In the genomic region with DNA sequence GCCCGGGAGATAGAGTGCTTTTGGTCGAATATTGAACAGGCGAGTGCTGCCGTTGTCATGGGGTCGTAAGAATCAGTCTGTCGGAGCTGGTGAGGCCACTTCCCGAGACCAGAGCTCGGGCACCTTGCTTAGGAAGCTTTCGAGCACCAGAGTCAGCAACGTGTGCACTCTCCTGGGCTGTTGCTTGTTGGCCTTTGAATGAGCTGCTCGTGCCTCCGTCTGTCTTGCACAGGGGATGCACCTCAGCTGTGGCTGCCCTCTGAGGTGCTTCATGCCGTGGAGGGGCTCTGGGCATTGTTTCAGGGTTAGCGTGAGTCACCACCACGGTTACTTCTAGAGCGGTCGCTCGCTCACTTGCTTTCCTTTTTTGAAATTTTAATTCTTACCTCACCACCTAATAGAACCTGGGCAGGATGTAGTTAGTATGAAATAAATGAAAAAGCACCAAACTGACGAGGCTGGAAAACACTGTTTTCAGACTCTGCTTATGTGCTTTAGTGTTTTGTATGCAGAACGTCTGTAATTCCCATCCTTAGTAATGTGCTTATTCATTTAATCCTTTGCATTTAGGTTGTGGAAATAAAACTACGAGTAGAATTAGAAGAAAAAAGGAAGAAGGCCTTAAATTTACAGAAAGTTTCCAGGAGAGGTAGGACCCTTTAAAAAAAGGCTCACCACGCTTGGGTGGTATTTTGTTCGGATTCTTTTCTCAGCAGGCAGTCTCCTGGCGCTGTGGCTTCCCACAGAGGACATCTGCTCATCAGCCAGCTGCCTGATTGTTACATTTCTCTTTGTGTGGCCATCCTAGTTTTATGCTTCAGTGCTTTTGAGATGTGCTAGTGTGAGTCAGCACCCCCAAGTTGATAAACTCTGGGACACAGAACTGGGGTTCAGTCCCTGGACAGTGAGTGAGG, we compare ENCODE assay signal across 17 cellular contexts. TPM values are rescaled to one million over a fixed set of nuclear protein-coding genes. Genes with fewer than 3 reads are reported as not detected.
DNase-seq lines count a peak whose midpoint lies in the region; ATAC-seq, FAIRE-seq and TF ChIP-seq lines count a peak whose summit lies in the region.
"Had no signal": no experiment of that assay in that cellular context is flagged by ENCODE, and none has a peak within 500 bp of the region (broad histone marks: within the 10 kb centered on the region; RNA-seq: fewer than 3 reads in every experiment).

No MANE protein-coding gene starts in this region.

- no peak for ATAC-seq in HG02759 (IDR thresholded peaks at IDR 0.05; ENCODE audit: unreplicated experiment)
- ATAC-seq in GM21825 (IDR thresholded peaks at IDR 0.05; ENCODE audit: unreplicated experiment), result no peak
- ATAC-seq: activated T-cell treated with anti-CD3 and anti-CD28 coated beads, Interleukin-2, amount 50 U/mL, for 4 hours; body of pancreas; heart right ventricle had no signal

- H3K27me3 ChIP-seq in A673 (replicated peaks; ENCODE audit: insufficient read depth, low read depth, low read length, poor library complexity) (no peaks in the 10 kb centered on the region), astrocyte (ENCODE audit: insufficient read depth, low read length) (no peaks in the 10 kb centered on the region)
- H3K27me3 ChIP-seq: body of pancreas, heart right ventricle had no signal

- no peaks in the 10 kb centered on the region for H3K27me3 Mint-ChIP-seq in astrocyte (ENCODE audit: low read depth, unreplicated experiment)
- H3K27me3 Mint-ChIP-seq: memory B cell had no signal

- H3K4me1 ChIP-seq in A673 (ENCODE audit: insufficient read depth, low read length, poor library complexity, severe bottlenecking) (peaks cover 56% of the 10 kb centered on the region), astrocyte (ENCODE audit: insufficient read depth, low read length) (peaks cover 29% of the 10 kb centered on the region)
- H3K4me1 ChIP-seq: body of pancreas had no signal

- no peak overlapping the region for H2AFZ ChIP-seq in astrocyte (ENCODE audit: low read depth, low read length)

- peak overlapping the region; percentile 98 for H3K27ac Mint-ChIP-seq in astrocyte (ENCODE audit: unreplicated experiment)
- H3K27ac Mint-ChIP-seq: memory B cell had no signal

- H3K4me3 ChIP-seq in A673 (ENCODE audit: low read depth, low read length, poor library complexity, severe bottlenecking) (no peak overlapping the region), astrocyte (ENCODE audit: insufficient read depth, low read depth, low read length) (peak overlapping the region; percentile 2)
- H3K4me3 ChIP-seq: body of pancreas, heart right ventricle had no signal

- no peak for TF ChIP-seq POLR2A in GM12892 (IDR thresholded peaks at IDR 0.05; ENCODE audit: low read depth, low read length)

- CTCF ChIA-PET in A673 (lab: Charles Lee), result no interaction called here

- H3K36me3 Mint-ChIP-seq in astrocyte (ENCODE audit: low read depth, unreplicated experiment), result peaks cover 28% of the 10 kb centered on the region

- intact Hi-C loops in A673 (cut with micrococcal nuclease; ENCODE audit: unreplicated experiment), result no loop called here

- no TSS peak for BruUV-seq in A673 (replicated peaks; lab: Mats Ljungman, UMichigan)

- peak overlapping the region; percentile 59 for H3K9ac ChIP-seq in astrocyte (ENCODE audit: low read length)

- no peaks in the 10 kb centered on the region for H4K20me1 ChIP-seq in astrocyte (ENCODE audit: insufficient read depth, low read length)

- TF ChIP-seq CTCF in A673 (conservative IDR thresholded peaks at IDR 0.05; ENCODE audit: low read depth, low read length) (no peak), astrocyte (IDR thresholded peaks at IDR 0.05; ENCODE audit: insufficient read depth, low read depth, low read length) (no peak)

- H3K4me1 Mint-ChIP-seq in astrocyte (ENCODE audit: low read depth, unreplicated experiment), result peaks cover 46% of the 10 kb centered on the region
- H3K4me1 Mint-ChIP-seq: memory B cell had no signal

- H3K36me3 ChIP-seq in A673 (ENCODE audit: insufficient read depth, low read length, poor library complexity, severe bottlenecking) (peaks cover 61% of the 10 kb centered on the region), astrocyte (ENCODE audit: insufficient read depth, low read length) (peaks cover 18% of the 10 kb centered on the region)

- peaks cover 5% of the 10 kb centered on the region for H3K79me2 ChIP-seq in astrocyte (ENCODE audit: insufficient read depth, low read length)

- no peaks in the 10 kb centered on the region for H3K9me3 ChIP-seq in A673 (ENCODE audit: low read depth, low read length, poor library complexity, severe bottlenecking)
- no peaks in the 10 kb centered on the region for H3K9me3 ChIP-seq in astrocyte (ENCODE audit: insufficient read depth, low read depth, low read length)
- H3K9me3 ChIP-seq: body of pancreas, heart right ventricle had no signal

- FAIRE-seq in astrocyte (lab: Jason Lieb, UNC) (no peak), GM12892 (lab: Jason Lieb, UNC) (no peak)

- DNase-seq in A673 (ENCODE audit: low spot score) (peak; percentile 88), NCI-H146 (lab: John Stamatoyannopoulos, UW) (peak; percentile 80), astrocyte (ENCODE audit: low read depth) (peak; percentile 61), iPS-NIHi11 (ENCODE audit: low spot score) (peak; percentile 74), activated gamma-delta T cell treated with Interleukin-2 at 50 U/mL for 16 hours (no peak), GM12892 (ENCODE audit: insufficient read length) (no peak)
- DNase-seq: activated CD4-positive, alpha-beta T cell treated with anti-CD3 and anti-CD28 coated beads for 1 hour; activated T-cell treated with anti-CD3 and anti-CD28 coated beads, Interleukin-2, amount 50 U/mL, for 4 hours; body of pancreas; DMS53; heart right ventricle; stimulated activated CD4-positive, alpha-beta T cell treated with anti-CD3 and anti-CD28 coated beads, Interleukin-2, amount 100 ng/mL, for 48 hours; stimulated activated naive CD4-positive, alpha-beta T cell treated with Interleukin-2 at 50 U/mL for 16 hours had no signal

- H3K4me3 Mint-ChIP-seq in astrocyte (ENCODE audit: unreplicated experiment), result peak overlapping the region; percentile 35
- H3K4me3 Mint-ChIP-seq: activated T-cell treated with anti-CD3 and anti-CD28 coated beads, Interleukin-2, amount 50 U/mL, for 4 hours; memory B cell had no signal

- H3K9me3 Mint-ChIP-seq in astrocyte (ENCODE audit: unreplicated experiment), result no peaks in the 10 kb centered on the region
- H3K9me3 Mint-ChIP-seq: activated T-cell treated with anti-CD3 and anti-CD28 coated beads, Interleukin-2, amount 50 U/mL, for 4 hours; memory B cell had no signal

- H3K4me2 ChIP-seq in astrocyte (ENCODE audit: low read length), result peak overlapping the region; percentile 66

- POLR2A ChIA-PET in A673 (lab: Charles Lee; ENCODE audit: low non-redundant PET), result interaction anchor here (0.6 kb wide), 1 partner anchor 447 kb away, joined by 4 read pairs; no protein-coding TSS in a partner anchor

- H3K27ac ChIP-seq in A673 (ENCODE audit: low read depth, low read length, poor library complexity, severe bottlenecking) (peak overlapping the region; percentile 82), astrocyte (ENCODE audit: low read depth, low read length) (peak overlapping the region; percentile 73)
- H3K27ac ChIP-seq: body of pancreas, heart right ventricle, HL-60 had no signal

RNA-seq across cellular contexts. Expression of gene EP400, which starts 40.6 kb away (rescaled TPM):
- total RNA-seq in A673 (2021) (80.1 and 91.4 TPM in 2 replicates), astrocyte (37.8 and 39.8 TPM in 2 replicates)
- 13.5 TPM for polyA plus RNA-seq in GM12892 (2012; ENCODE audit: missing spikeins)

Comparison
In these comparisons a context has a peak if more than half of its experiments do, and no peak if none do; other contexts are left out.
1. DNase-seq: peak in A673 (single experiment), NCI-H146 (single experiment), astrocyte (single experiment) and iPS-NIHi11 (single experiment); none in activated gamma-delta T cell treated with Interleukin-2 at 50 U/mL for 16 hours (single experiment) and GM12892 (single experiment).